Comparison of ENCODE assay signal across 27 cellular contexts in genomic region chr22:35109613-35110012, GRCh38. TPM values are rescaled to one million over a fixed set of nuclear protein-coding genes. Genes with fewer than 3 reads are reported as not detected.
DNase-seq lines count a peak whose midpoint lies in the region; ATAC-seq and TF ChIP-seq lines count a peak whose summit lies in the region.
"Had no signal": no experiment of that assay in that cellular context is flagged by ENCODE, and none has a peak within 500 bp of the region (broad histone marks: within the 10 kb centered on the region; RNA-seq: fewer than 3 reads in every experiment).

No MANE protein-coding gene starts in this region.

- H2AFZ ChIP-seq in hepatocyte = no peak overlapping the region
- no peak overlapping the region for H2AFZ ChIP-seq in OCI-LY7 (ENCODE audit: low read length)

- CTCF ChIA-PET in OCI-LY7 (lab: Charles Lee; ENCODE audit: unreplicated experiment) = no interaction called here

- intact Hi-C loops in mucosa of descending colon (cut with DNase I, micrococcal nuclease) (no loop called here), OCI-LY7 (cut with micrococcal nuclease; ENCODE audit: unreplicated experiment) (no loop called here)

- H3K27me3 ChIP-seq in Peyer's patch = no peaks in the 10 kb centered on the region
- no peaks in the 10 kb centered on the region for H3K27me3 ChIP-seq in hepatocyte
- H3K27me3 ChIP-seq: BE2C, BLaER1 had no signal

- DNase-seq in Peyer's patch (peak in 1 of 3 donors; percentile 46), hepatocyte (ENCODE audit: low spot score) (no peak), mucosa of descending colon (no peak), iPS-NIHi7 (ENCODE audit: extremely low spot score) (no peak), OCI-LY7 (ENCODE audit: low spot score) (no peak)
- DNase-seq: BE2C; C1 segment of cervical spinal cord; CD4-positive, alpha-beta memory T cell; CD4-positive, CD25-positive, alpha-beta regulatory T cell; CD8-positive, alpha-beta memory T cell; COR-L47; DMS 273 treated with DMSO at 0.1 percent for 48 hours; DMS153; DMS53; DMS79; DND-41; EL; GDM1 had no signal

- H3K4me3 ChIP-seq in Peyer's patch (no peak overlapping the region), hepatocyte (no peak overlapping the region), mucosa of descending colon (no peak overlapping the region), OCI-LY7 (ENCODE audit: low read depth, low read length, poor library complexity, severe bottlenecking) (no peak overlapping the region)
- H3K4me3 ChIP-seq: A549, BLaER1, GM12878 had no signal

- TF ChIP-seq CTCF in Peyer's patch (IDR thresholded peaks at IDR 0.05) = no peak
- no peak for TF ChIP-seq CTCF in hepatocyte (IDR thresholded peaks at IDR 0.05; ENCODE audit: poor library complexity)
- no peak for TF ChIP-seq CTCF in mucosa of descending colon (IDR thresholded peaks at IDR 0.05)
- no peak for TF ChIP-seq CTCF in OCI-LY7 (conservative IDR thresholded peaks at IDR 0.05; ENCODE audit: low read length)

- no peaks in the 10 kb centered on the region for H3K9me3 ChIP-seq in Peyer's patch
- H3K9me3 ChIP-seq in hepatocyte (ENCODE audit: low read depth) = no peaks in the 10 kb centered on the region
- H3K9me3 ChIP-seq in mucosa of descending colon = no peaks in the 10 kb centered on the region
- H3K9me3 ChIP-seq in OCI-LY7 (ENCODE audit: low read length) = no peaks in the 10 kb centered on the region
- H3K9me3 ChIP-seq: A549, BE2C had no signal

- TF ChIP-seq POLR2A in Peyer's patch (IDR thresholded peaks at IDR 0.05) = no peak

- no peaks in the 10 kb centered on the region for H3K9me2 ChIP-seq in hepatocyte (replicated peaks; ENCODE audit: insufficient read depth)
- no peaks in the 10 kb centered on the region; the same call in 1 of the 2 replicates for H3K9me2 ChIP-seq in OCI-LY7 (ENCODE audit: insufficient read depth, low read length)

- H3K27ac ChIP-seq in Peyer's patch (peak overlapping the region in 3 of 4 donors; percentile 69 to 86 (median 85)), hepatocyte (peak overlapping the region; percentile 72), OCI-LY7 (ENCODE audit: low read depth, low read length, poor library complexity, severe bottlenecking) (no peak overlapping the region)
- H3K27ac ChIP-seq: 22Rv1, A549, BLaER1 had no signal

- H3K4me2 ChIP-seq in hepatocyte (no peak overlapping the region), OCI-LY7 (ENCODE audit: low read length) (no peak overlapping the region)
- H3K4me2 ChIP-seq: A549, BLaER1 had no signal

- no TSS peak for BruUV-seq in OCI-LY7 (replicated peaks; lab: Mats Ljungman, UMichigan)

- no peaks in the 10 kb centered on the region for H3K79me2 ChIP-seq in hepatocyte
- H3K79me2 ChIP-seq in OCI-LY7 (ENCODE audit: insufficient read depth, low read depth, low read length) = no peaks in the 10 kb centered on the region

- POLR2A ChIA-PET in OCI-LY7 (lab: Charles Lee) = interaction anchor here (0.6 kb wide), 1 partner anchor 31 kb away, joined by 5 read pairs; no protein-coding TSS in a partner anchor

- peak; percentile 61 for ATAC-seq in mucosa of descending colon
- no peak for ATAC-seq in HG03460 (IDR thresholded peaks at IDR 0.05; ENCODE audit: unreplicated experiment)
- ATAC-seq: A549, GM12878 had no signal

- H4K20me1 ChIP-seq in hepatocyte (ENCODE audit: insufficient read depth, poor library complexity, severe bottlenecking) = no peaks in the 10 kb centered on the region
- no peaks in the 10 kb centered on the region for H4K20me1 ChIP-seq in OCI-LY7 (ENCODE audit: insufficient read depth, low read length)
- H4K20me1 ChIP-seq: BLaER1 had no signal

- H3K4me1 ChIP-seq in Peyer's patch = peaks cover 0 to 16% (median 0%) of the 10 kb centered on the region in 4 donors
- H3K4me1 ChIP-seq in hepatocyte (ENCODE audit: insufficient read depth) = peaks cover 9% of the 10 kb centered on the region
- H3K4me1 ChIP-seq in mucosa of descending colon (ENCODE audit: low read depth) = peaks cover under 1% of the 10 kb centered on the region
- H3K4me1 ChIP-seq in OCI-LY7 (ENCODE audit: insufficient read depth, low read length, poor library complexity, severe bottlenecking) = no peaks in the 10 kb centered on the region
- H3K4me1 ChIP-seq: A549, BE2C had no signal

- 51% methylated on average over 4 of the region's 4 CpGs for WGBS in hepatocyte (ENCODE audit: low lambda C conversion rate, missing lambda C conversion rate)

- H3K36me3 ChIP-seq in Peyer's patch (no peaks in the 10 kb centered on the region), hepatocyte (replicated peaks; ENCODE audit: insufficient read depth, low read depth) (no peaks in the 10 kb centered on the region), mucosa of descending colon (ENCODE audit: low read depth) (no peaks in the 10 kb centered on the region), OCI-LY7 (ENCODE audit: insufficient read depth, low read length) (no peaks in the 10 kb centered on the region)
- H3K36me3 ChIP-seq: BE2C, BLaER1 had no signal

RNA-seq across cellular contexts. Expression of gene ISX, which starts 43.7 kb away (rescaled TPM):
- total RNA-seq in Peyer's patch = 100 to 1,000 TPM in 2 of 4 donors, 10 to 100 TPM in 2; 26.4 to 187 (median 115) TPM
- 23.2 and 29.8 TPM in 2 replicates for total RNA-seq in hepatocyte
- polyA plus RNA-seq in hepatocyte = 17.7 and 20.6 TPM in 2 replicates
- total RNA-seq in mucosa of descending colon = 100 to 1,000 TPM in 1 of 3 donors, 10 to 100 TPM in 2; 35.3 to 104 (median 50.3) TPM
- not detected in 2 replicates for total RNA-seq in OCI-LY7 (2014; rRNA removed; shearing (Covaris generic))
- total RNA-seq in OCI-LY7 (2022) = not detected in 2 replicates
- total RNA-seq: A172; CD4-positive, alpha-beta memory T cell; CD4-positive, CD25-positive, alpha-beta regulatory T cell; CD8-positive, alpha-beta memory T cell; Daoy; G401 had no signal
- polyA plus RNA-seq: A549; CD14-positive monocyte; CD4-positive, alpha-beta memory T cell; CD4-positive, CD25-positive, alpha-beta regulatory T cell; CD8-positive, alpha-beta memory T cell had no signal

Comparison
In these comparisons a context has a peak if more than half of its experiments do, and no peak if none do; other contexts are left out.
1. RNA of gene ISX, which starts 43.7 kb away (total RNA-seq): 26.4 to 187 TPM in Peyer's patch, 35.3 to 104 TPM in mucosa of descending colon and 23.2 to 29.8 TPM in hepatocyte; not detected in OCI-LY7; every median in the first group is over 10 times any median in the second.